In genomic region chr17:38825762-38826247, GRCh38 we compare ENCODE assay signal across 8 cellular contexts. TPM values are rescaled to one million over a fixed set of nuclear protein-coding genes. Genes with fewer than 3 reads are reported as not detected.
DNase-seq lines count a peak whose midpoint lies in the region; ATAC-seq and TF ChIP-seq lines count a peak whose summit lies in the region.

No MANE protein-coding gene starts in this region.

- H3K27ac ChIP-seq in cardiac muscle cell (peak overlapping the region; percentile 98), brain microvascular endothelial cell (peak overlapping the region; percentile 99), mesendoderm (ENCODE audit: low read depth, low read length) (peak overlapping the region; percentile 71), urinary bladder (ENCODE audit: low read depth) (peak overlapping the region; percentile 95)

- no peak overlapping the region for H3K23ac ChIP-seq in mesendoderm (ENCODE audit: low read length)

- H3K36me3 ChIP-seq in cardiac muscle cell (peaks cover 3% of the 10 kb centered on the region), brain microvascular endothelial cell (replicated peaks) (peaks cover 4% of the 10 kb centered on the region), mesendoderm (ENCODE audit: control insufficient read depth, insufficient read depth, low read length) (no peaks in the 10 kb centered on the region), urinary bladder (ENCODE audit: insufficient read depth) (no peaks in the 10 kb centered on the region)

- H3K4me3 ChIP-seq in cardiac muscle cell (peak overlapping the region; percentile 88), brain microvascular endothelial cell (ENCODE audit: low read depth, low read length) (peak overlapping the region; percentile 92), mesendoderm (ENCODE audit: low read length) (no peak overlapping the region), urinary bladder (ENCODE audit: low read depth, low read length) (no peak overlapping the region)

- TF ChIP-seq CTCF in cardiac muscle cell (IDR thresholded peaks at IDR 0.05; ENCODE audit: low read depth, low read length), result no peak
- TF ChIP-seq CTCF in brain microvascular endothelial cell (IDR thresholded peaks at IDR 0.05; ENCODE audit: low read depth, low read length, missing control alignments), result no peak

- H2BK5ac ChIP-seq in mesendoderm (ENCODE audit: low read length), result peak overlapping the region; percentile 97

- DNase-seq in cardiac muscle cell (ENCODE audit: low read depth in 1 of 2, low spot score in 1 of 2) (no peak), left cardiac atrium (no peak), brain microvascular endothelial cell (no peak), mesendoderm (no peak), GM19238 (ENCODE audit: insufficient read length, low spot score) (no peak), kidney glomerular epithelial cell (lab: John Stamatoyannopoulos, UW) (no peak), SIG-M5 treated with dmso at 0.1 percent for 504 hours (lab: John Stamatoyannopoulos, UW; ENCODE audit: unreplicated experiment) (no peak)

- peaks cover 17% of the 10 kb centered on the region for H3K79me2 ChIP-seq in mesendoderm (ENCODE audit: control insufficient read depth, insufficient read depth, low read length)

- H4K5ac ChIP-seq in mesendoderm (ENCODE audit: low read length), result peak overlapping the region; percentile 54

- no peak overlapping the region for H2BK15ac ChIP-seq in mesendoderm (replicated peaks; ENCODE audit: low read depth)

- peak overlapping the region; percentile 1 for H2BK120ac ChIP-seq in mesendoderm (ENCODE audit: low read depth, low read length)

- peak overlapping the region; percentile 97 for H3K4me2 ChIP-seq in mesendoderm (ENCODE audit: low read length)

- H3K4me1 ChIP-seq in cardiac muscle cell (ENCODE audit: low read depth) (peaks cover 3% of the 10 kb centered on the region), mesendoderm (ENCODE audit: control insufficient read depth, low read depth, low read length) (no peaks in the 10 kb centered on the region), urinary bladder (ENCODE audit: insufficient read depth) (no peaks in the 10 kb centered on the region)

- H3K9me3 ChIP-seq in cardiac muscle cell (ENCODE audit: low read depth), result no peaks in the 10 kb centered on the region

- H3K4ac ChIP-seq in mesendoderm (ENCODE audit: low read depth, low read length), result peak overlapping the region; percentile 74

- H3K9ac ChIP-seq in mesendoderm (ENCODE audit: low read length), result peak overlapping the region; percentile 100

- no peak for ATAC-seq in left cardiac atrium

- H3K56ac ChIP-seq in mesendoderm (ENCODE audit: low read length), result peak overlapping the region; percentile 100

- in situ Hi-C loops in brain microvascular endothelial cell (cut with HindIII; ENCODE audit: low pct_ligation_motif_present, low sequenced_read_pairs), result no loop called here

- no CpG with 5 or more reads among the region's 17 CpGs for WGBS in mesendoderm (ENCODE audit: extremely low coverage, insufficient coverage, low lambda C conversion rate)
- WGBS in urinary bladder, result 90% methylated on average over 17 of the region's 17 CpGs

- H2AK5ac ChIP-seq in mesendoderm (ENCODE audit: low read length), result no peak overlapping the region

- peak overlapping the region; percentile 78 for H4K8ac ChIP-seq in mesendoderm (ENCODE audit: low read depth, low read length)

- peaks cover 13% of the 10 kb centered on the region for H3K79me1 ChIP-seq in mesendoderm (ENCODE audit: low read length)

- H3K27me3 ChIP-seq in cardiac muscle cell (no peaks in the 10 kb centered on the region), brain microvascular endothelial cell (replicated peaks) (no peaks in the 10 kb centered on the region), mesendoderm (ENCODE audit: insufficient read depth, low read length, poor library complexity) (no peaks in the 10 kb centered on the region)

- intact Hi-C loops in left cardiac atrium (cut with DNase I), result loop anchor here in 1 of 2 donors (1.0 kb wide), 1 partner anchor 27 kb away; the partner anchor contains the start of gene RPL23

- H3K18ac ChIP-seq in mesendoderm (ENCODE audit: low read length), result peak overlapping the region; percentile 42

RNA-seq across cellular contexts. Expression of gene CWC25, which starts 0.7 kb away (rescaled TPM):
- total RNA-seq in cardiac muscle cell, result 6.4 and 14.6 TPM in 2 replicates
- 9.4 and 19.9 TPM in 2 replicates for polyA plus RNA-seq in cardiac muscle cell
- total RNA-seq in left cardiac atrium, result 10 to 100 TPM in 1 of 2 donors, 1 to 10 TPM in 1; 8.5 to 12.1 TPM
- 13.8 TPM for polyA plus RNA-seq in mesendoderm (2013, experiment 1 of 2)
- 14.3 TPM for polyA plus RNA-seq in mesendoderm (2013, experiment 2 of 2)
- total RNA-seq in urinary bladder, result 11.8 TPM
- polyA plus RNA-seq in urinary bladder, result 18.9 TPM

RNA-seq across cellular contexts. Expression of gene PIP4K2B, which starts 26.4 kb away (rescaled TPM):
- total RNA-seq in cardiac muscle cell (98.7 and 116 TPM in 2 replicates), left cardiac atrium (10 to 100 TPM; 36.1 to 42.0 TPM), urinary bladder (47.0 TPM)
- polyA plus RNA-seq in cardiac muscle cell (17.4 and 23.3 TPM in 2 replicates), urinary bladder (35.8 TPM)
- polyA plus RNA-seq in mesendoderm (2013, experiment 1 of 2), result 35.3 TPM
- 35.2 TPM for polyA plus RNA-seq in mesendoderm (2013, experiment 2 of 2)

RNA-seq across cellular contexts. Expression of gene RPL23, which starts 27.7 kb away (rescaled TPM):
- total RNA-seq in cardiac muscle cell (2,451 and 2,692 TPM in 2 replicates), left cardiac atrium (100 to 1,000 TPM; 892 to 925 TPM), urinary bladder (2,179 TPM)
- polyA plus RNA-seq in cardiac muscle cell (567 and 626 TPM in 2 replicates), urinary bladder (2,357 TPM)
- 4,252 TPM for polyA plus RNA-seq in mesendoderm (2013, experiment 1 of 2)
- 4,329 TPM for polyA plus RNA-seq in mesendoderm (2013, experiment 2 of 2)

RNA-seq across cellular contexts. Expression of gene LASP1, which starts 44.1 kb away (rescaled TPM):
- total RNA-seq in cardiac muscle cell (46.0 and 51.2 TPM in 2 replicates), left cardiac atrium (10 to 100 TPM; 51.8 to 55.0 TPM), urinary bladder (69.4 TPM)
- polyA plus RNA-seq in cardiac muscle cell (28.1 and 38.0 TPM in 2 replicates), urinary bladder (50.3 TPM)
- polyA plus RNA-seq in mesendoderm (2013, experiment 1 of 2), result 160 TPM
- polyA plus RNA-seq in mesendoderm (2013, experiment 2 of 2), result 164 TPM

Comparison
In these comparisons a context has a peak if more than half of its experiments do, and no peak if none do; other contexts are left out.
1. H3K4me3 ChIP-seq: peak in cardiac muscle cell (single experiment) and brain microvascular endothelial cell (single experiment); none in mesendoderm (single experiment) and urinary bladder (single experiment).
2. Peak in every context shown above with its lines, with median percentiles within 50 percentile points of each other: H3K27ac ChIP-seq.